Comparison of ENCODE assay signal across 16 cellular contexts in the genomic region with DNA sequence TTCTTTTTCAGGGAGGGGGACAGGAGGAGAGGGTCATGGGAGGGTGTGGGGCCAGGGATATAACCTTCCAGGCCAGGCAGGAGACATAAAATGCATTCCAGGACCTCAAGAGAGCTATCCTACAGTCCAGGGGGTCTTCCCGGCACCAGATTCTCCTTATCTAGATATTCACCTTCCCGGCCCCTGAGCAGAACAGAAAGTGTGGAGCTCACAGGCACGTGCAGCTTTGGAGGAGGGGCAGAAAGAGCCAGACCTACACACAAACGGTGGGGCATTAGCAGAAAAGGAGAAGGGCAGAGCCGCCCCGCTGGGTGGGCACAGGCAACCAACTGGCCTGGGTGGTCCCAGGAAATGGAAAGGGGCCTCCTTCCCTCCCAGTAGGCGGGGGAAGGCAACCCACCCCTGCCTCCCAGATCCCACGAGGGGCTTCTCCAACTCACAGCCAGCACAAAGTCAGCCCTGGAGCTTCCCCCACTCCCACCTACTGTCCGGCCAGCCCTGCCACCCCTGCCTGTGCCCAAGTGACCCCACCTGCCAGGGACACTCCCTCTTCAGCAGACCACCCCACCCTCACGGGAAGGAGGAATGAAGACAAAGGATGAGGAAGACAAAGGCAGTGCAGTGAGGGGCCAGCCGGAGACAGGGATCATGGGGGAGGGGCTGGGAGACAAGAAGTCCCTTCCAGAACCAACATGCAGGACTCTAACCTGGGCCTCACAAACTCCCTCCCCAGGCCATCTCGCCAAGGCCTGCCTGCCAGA. TPM values are rescaled to one million over a fixed set of nuclear protein-coding genes. Genes with fewer than 3 reads are reported as not detected.
DNase-seq lines count a peak whose midpoint lies in the region; ATAC-seq and TF ChIP-seq lines count a peak whose summit lies in the region.
"Had no signal": no experiment of that assay in that cellular context is flagged by ENCODE, and none has a peak within 500 bp of the region (broad histone marks: within the 10 kb centered on the region; RNA-seq: fewer than 3 reads in every experiment).

No MANE protein-coding gene starts in this region.

- H3K27me3 Mint-ChIP-seq in Caco-2 (ENCODE audit: insufficient read depth, unreplicated experiment), result no peaks in the 10 kb centered on the region
- H3K27me3 Mint-ChIP-seq: activated naive CD8-positive, alpha-beta T cell treated with anti-CD3 and anti-CD28 coated beads, Interleukin-2, amount 10 ng/mL, durations not matched to agents 7 days and 5 days; natural killer cell treated with Interleukin-12 subunit alpha and Interleukin-12 subunit beta and Interleukin-15 and Interleukin-18, amount 100 ng/mL, for 72 hours; stimulated activated naive CD8-positive, alpha-beta T cell treated with anti-CD3 and anti-CD28 coated beads, Interleukin-15, amount 100 ng/mL, for 72 hours; T-helper 17 cell had no signal

- in situ Hi-C loops in gastrocnemius medialis (cut with MboI; ENCODE audit: low sequenced_read_pairs in 4 of 4), result no loop called here

- H3K4me3 Mint-ChIP-seq in Caco-2 (ENCODE audit: unreplicated experiment), result no peak overlapping the region
- H3K4me3 Mint-ChIP-seq: activated naive CD8-positive, alpha-beta T cell treated with anti-CD3 and anti-CD28 coated beads, Interleukin-2, amount 10 ng/mL, durations not matched to agents 7 days and 5 days; natural killer cell treated with Interleukin-12 subunit alpha and Interleukin-12 subunit beta and Interleukin-15 and Interleukin-18, amount 100 ng/mL, for 72 hours; stimulated activated naive CD8-positive, alpha-beta T cell treated with anti-CD3 and anti-CD28 coated beads, Interleukin-15, amount 100 ng/mL, for 72 hours; T-helper 17 cell had no signal

- H3K36me3 Mint-ChIP-seq in Caco-2 (ENCODE audit: insufficient read depth, unreplicated experiment), result peaks cover 22% of the 10 kb centered on the region
- H3K36me3 Mint-ChIP-seq: activated naive CD8-positive, alpha-beta T cell treated with anti-CD3 and anti-CD28 coated beads, Interleukin-2, amount 10 ng/mL, durations not matched to agents 7 days and 5 days; natural killer cell treated with Interleukin-12 subunit alpha and Interleukin-12 subunit beta and Interleukin-15 and Interleukin-18, amount 100 ng/mL, for 72 hours had no signal

- 65% methylated on average over 12 of the region's 12 CpGs for WGBS in prostate gland

- H3K27me3 ChIP-seq in Caco-2 (replicated peaks; ENCODE audit: control insufficient read depth, insufficient read depth, low read length), result no peaks in the 10 kb centered on the region
- no peaks in the 10 kb centered on the region for H3K27me3 ChIP-seq in NT2/D1 (ENCODE audit: insufficient read depth, insufficient read length)
- no peaks in the 10 kb centered on the region for H3K27me3 ChIP-seq in iPS-15b (ENCODE audit: control insufficient read depth, insufficient read depth, low read length)
- no peaks in the 10 kb centered on the region for H3K27me3 ChIP-seq in prostate gland (replicated peaks; ENCODE audit: insufficient read depth)
- H3K27me3 ChIP-seq in gastrocnemius medialis, result no peaks in the 10 kb centered on the region
- H3K27me3 ChIP-seq: BE2C, left lung had no signal

- CTCF ChIA-PET in Caco-2 (lab: Charles Lee), result no interaction called here

- H3K36me3 ChIP-seq in Caco-2 (ENCODE audit: control insufficient read depth, insufficient read depth, low read length) (no peaks in the 10 kb centered on the region), NT2/D1 (ENCODE audit: insufficient read depth, insufficient read length, low read length) (peaks cover 7% of the 10 kb centered on the region), iPS-15b (ENCODE audit: control insufficient read depth, insufficient read depth, low read length) (no peaks in the 10 kb centered on the region), prostate gland (no peaks in the 10 kb centered on the region), gastrocnemius medialis (no peaks in the 10 kb centered on the region)
- H3K36me3 ChIP-seq: left lung had no signal

- DNase-seq in Caco-2, result no peak
- DNase-seq in NT2/D1 (ENCODE audit: low read depth, low spot score), result peak; percentile 47
- no peak for DNase-seq in prostate gland (ENCODE audit: low spot score)
- DNase-seq in Ammon's horn (ENCODE audit: low spot score), result no peak
- no peak for DNase-seq in 8988T
- DNase-seq in activated T-cell treated with anti-CD3 and anti-CD28 coated beads, Interleukin-2, amount 50 U/mL, for 48 hours, result no peak
- DNase-seq in gastrocnemius medialis, result no peak
- DNase-seq: activated CD4-positive, alpha-beta T cell treated with anti-CD3 and anti-CD28 coated beads for 4 hours; activated naive CD8-positive, alpha-beta T cell treated with anti-CD3 and anti-CD28 coated beads, Interleukin-2, amount 10 ng/mL, durations not matched to agents 7 days and 5 days; BE2C; left lung; stimulated activated naive CD8-positive, alpha-beta T cell treated with anti-CD3 and anti-CD28 coated beads, Interleukin-15, amount 100 ng/mL, for 72 hours; T-helper 17 cell had no signal

- no peaks in the 10 kb centered on the region for H3K9me3 Mint-ChIP-seq in Caco-2 (ENCODE audit: unreplicated experiment)
- H3K9me3 Mint-ChIP-seq: activated naive CD8-positive, alpha-beta T cell treated with anti-CD3 and anti-CD28 coated beads, Interleukin-2, amount 10 ng/mL, durations not matched to agents 7 days and 5 days; natural killer cell treated with Interleukin-12 subunit alpha and Interleukin-12 subunit beta and Interleukin-15 and Interleukin-18, amount 100 ng/mL, for 72 hours; stimulated activated naive CD8-positive, alpha-beta T cell treated with anti-CD3 and anti-CD28 coated beads, Interleukin-15, amount 100 ng/mL, for 72 hours had no signal

- H3K4me3 ChIP-seq in Caco-2 (ENCODE audit: low read depth, low read length) (no peak overlapping the region), NT2/D1 (ENCODE audit: insufficient read length, low read depth) (no peak overlapping the region), iPS-15b (ENCODE audit: low read depth, low read length) (peak overlapping the region; percentile 11), prostate gland (no peak overlapping the region), gastrocnemius medialis (no peak overlapping the region)
- H3K4me3 ChIP-seq: left lung, skin epidermis had no signal

- peak overlapping the region; percentile 76 to 93 for H3K27ac ChIP-seq in prostate gland
- no peak overlapping the region for H3K27ac ChIP-seq in gastrocnemius medialis
- H3K27ac ChIP-seq: left lung had no signal

- TF ChIP-seq POLR2A in prostate gland (IDR thresholded peaks at IDR 0.05) (no peak), gastrocnemius medialis (IDR thresholded peaks at IDR 0.05) (no peak)

- TF ChIP-seq CTCF in Caco-2 (IDR thresholded peaks at IDR 0.05; ENCODE audit: insufficient read depth in 1 of 2, low read depth in 1 of 2, low read length in 1 of 2, severe bottlenecking in 1 of 2, unreplicated experiment in 1 of 2) (no peak), prostate gland (IDR thresholded peaks at IDR 0.05) (no peak), gastrocnemius medialis (IDR thresholded peaks at IDR 0.05 in 4 of 5, conservative IDR thresholded peaks at IDR 0.05 in 1 of 5) (no peak)

- H3K4me1 ChIP-seq in Caco-2, result peaks cover 59% of the 10 kb centered on the region
- peaks cover 40% of the 10 kb centered on the region for H3K4me1 ChIP-seq in NT2/D1 (ENCODE audit: insufficient read depth, insufficient read length)
- peaks cover 38% of the 10 kb centered on the region for H3K4me1 ChIP-seq in iPS-15b (ENCODE audit: control insufficient read depth, insufficient read depth, low read length)
- peaks cover 80% of the 10 kb centered on the region for H3K4me1 ChIP-seq in prostate gland (replicated peaks)
- H3K4me1 ChIP-seq in gastrocnemius medialis, result peaks cover 39 to 64% of the 10 kb centered on the region in 2 donors

- no peak for ATAC-seq in gastrocnemius medialis
- ATAC-seq: natural killer cell treated with Interleukin-12 subunit alpha and Interleukin-12 subunit beta and Interleukin-15 and Interleukin-18, amount 100 ng/mL, for 72 hours; stimulated activated naive CD8-positive, alpha-beta T cell treated with anti-CD3 and anti-CD28 coated beads, Interleukin-15, amount 100 ng/mL, for 72 hours; T-helper 17 cell had no signal

- H3K9ac ChIP-seq in NT2/D1 (ENCODE audit: insufficient read length, low read depth) (no peak overlapping the region), iPS-15b (ENCODE audit: low read depth, low read length) (no peak overlapping the region)

- H3K9me3 ChIP-seq in Caco-2 (no peaks in the 10 kb centered on the region), NT2/D1 (ENCODE audit: insufficient read depth, low read length) (no peaks in the 10 kb centered on the region), iPS-15b (ENCODE audit: control insufficient read depth, insufficient read depth, low read length) (no peaks in the 10 kb centered on the region), prostate gland (no peaks in the 10 kb centered on the region), gastrocnemius medialis (no peaks in the 10 kb centered on the region)
- H3K9me3 ChIP-seq: BE2C, left lung had no signal

- peak overlapping the region; percentile 64 for H3K27ac Mint-ChIP-seq in Caco-2 (ENCODE audit: unreplicated experiment)
- H3K27ac Mint-ChIP-seq: activated naive CD8-positive, alpha-beta T cell treated with anti-CD3 and anti-CD28 coated beads, Interleukin-2, amount 10 ng/mL, durations not matched to agents 7 days and 5 days; natural killer cell treated with Interleukin-12 subunit alpha and Interleukin-12 subunit beta and Interleukin-15 and Interleukin-18, amount 100 ng/mL, for 72 hours had no signal

- intact Hi-C loops in Caco-2 (cut with micrococcal nuclease; ENCODE audit: unreplicated experiment), result no loop called here
- intact Hi-C loops in prostate gland (cut with DNase I), result no loop called here
- intact Hi-C loops in gastrocnemius medialis (cut with DNase I; ENCODE audit: low total_unique reads), result no loop called here

- POLR2A ChIA-PET in Caco-2 (lab: Charles Lee), result no interaction called here

- peaks cover 39% of the 10 kb centered on the region for H3K4me1 Mint-ChIP-seq in Caco-2 (ENCODE audit: low read depth, unreplicated experiment)

- BruUV-seq in Caco-2 (replicated peaks; lab: Mats Ljungman, UMichigan), result no TSS peak

RNA-seq across cellular contexts. Expression of a gene that starts 33.3 kb away (rescaled TPM):
- 69.1 and 76.2 TPM in 2 replicates for total RNA-seq in Caco-2 (2022)
- total RNA-seq in prostate gland, result 10 to 100 TPM; 35.1 to 47.2 TPM
- 10 to 100 TPM in 3 of 4 donors, 1 to 10 TPM in 1; 7.9 to 32.8 (median 15.4) TPM for total RNA-seq in gastrocnemius medialis

Comparison
In these comparisons a context has a peak if more than half of its experiments do, and no peak if none do; other contexts are left out.
1. H3K27ac ChIP-seq: peak in prostate gland (2 of 2); none in gastrocnemius medialis (0 of 4).